In genomic region chr11:118853693-118854092, GRCh38 we compare ENCODE assay signal across 32 cellular contexts. TPM values are rescaled to one million over a fixed set of nuclear protein-coding genes. Genes with fewer than 3 reads are reported as not detected.
"Had no signal": no experiment of that assay in that cellular context is flagged by ENCODE, and none has a peak within 500 bp of the region (broad histone marks: within the 10 kb centered on the region; RNA-seq: fewer than 3 reads in every experiment).

No MANE protein-coding gene starts in this region.

- H3K9me3 Mint-ChIP-seq: activated CD4-positive, alpha-beta memory T cell treated with anti-CD3 and anti-CD28 coated beads for 36 hours; activated CD4-positive, alpha-beta T cell treated with anti-CD3 and anti-CD28 coated beads, Interleukin-2, amount 10 ng/mL, durations not matched to agents 24 days and 14 days; activated naive CD4-positive, alpha-beta T cell treated with anti-CD3 and anti-CD28 coated beads for 36 hours; activated naive CD4-positive, alpha-beta T cell treated with anti-CD3 and anti-CD28 coated beads, Interleukin-2, amount 50 U/mL, for 72 hours; activated naive CD8-positive, alpha-beta T cell treated with anti-CD3 and anti-CD28 coated beads, Interleukin-2, amount 10 ng/mL, durations not matched to agents 7 days and 5 days; activated T-cell treated with anti-CD3 and anti-CD28 coated beads, Interleukin-2, amount 50 U/mL, for 4 hours; activated T-helper 17 cell treated with anti-CD3 and anti-CD28 coated beads, Interleukin-2, amount 50 U/mL, for 72 hours had no signal

- H3K27ac Mint-ChIP-seq: activated CD4-positive, alpha-beta memory T cell treated with anti-CD3 and anti-CD28 coated beads for 36 hours; activated CD4-positive, alpha-beta T cell treated with anti-CD3 and anti-CD28 coated beads for 36 hours; activated CD4-positive, alpha-beta T cell treated with anti-CD3 and anti-CD28 coated beads, Interleukin-2, amount 10 ng/mL, durations not matched to agents 24 days and 14 days; activated naive CD4-positive, alpha-beta T cell treated with anti-CD3 and anti-CD28 coated beads for 36 hours; activated naive CD4-positive, alpha-beta T cell treated with anti-CD3 and anti-CD28 coated beads, Interleukin-2, amount 50 U/mL, for 72 hours; activated naive CD8-positive, alpha-beta T cell treated with anti-CD3 and anti-CD28 coated beads, Interleukin-2, amount 10 ng/mL, durations not matched to agents 7 days and 5 days; activated T-helper 17 cell treated with anti-CD3 and anti-CD28 coated beads, Interleukin-2, amount 50 U/mL, for 72 hours; brain had no signal

- H3K27me3 ChIP-seq: ascending aorta, breast epithelium, cardiac muscle cell, colonic mucosa, esophagus squamous epithelium, gastroesophageal sphincter had no signal

- DNase-seq: activated CD4-positive, alpha-beta memory T cell treated with anti-CD3 and anti-CD28 coated beads for 36 hours; activated CD4-positive, alpha-beta T cell treated with anti-CD3 and anti-CD28 coated beads for 36 hours; activated CD4-positive, alpha-beta T cell treated with anti-CD3 and anti-CD28 coated beads, Interleukin-2, amount 10 ng/mL, durations not matched to agents 24 days and 14 days; activated CD4-positive, CD25-positive, alpha-beta regulatory T cell; activated CD4-positive, CD25-positive, alpha-beta regulatory T cell treated with anti-CD3 and anti-CD28 coated beads, Interleukin-2, amount 50 U/mL, for 72 hours; activated CD8-positive, alpha-beta memory T cell treated with anti-CD3 and anti-CD28 coated beads, Interleukin-2, amount 50 U/mL, for 48 hours; activated effector memory CD4-positive, alpha-beta T cell treated with Interleukin-2 at 50 U/mL for 16 hours; activated gamma-delta T cell treated with Interleukin-2 at 50 U/mL for 16 hours; activated naive CD4-positive, alpha-beta T cell treated with anti-CD3 and anti-CD28 coated beads for 36 hours; activated naive CD8-positive, alpha-beta T cell treated with anti-CD3 and anti-CD28 coated beads, Interleukin-2, amount 10 ng/mL, durations not matched to agents 7 days and 5 days; activated T-cell treated with anti-CD3 and anti-CD28 coated beads for 4 hours; activated T-cell treated with anti-CD3 and anti-CD28 coated beads, Interleukin-2, amount 50 U/mL, for 4 hours; central memory CD4-positive, alpha-beta T cell; cerebellar nuclear complex; colonic mucosa; effector CD8-positive, alpha-beta T cell; esophagus squamous epithelium; foreskin melanocyte; T-helper 2 cell had no signal

- H3K4me1 Mint-ChIP-seq: activated T-helper 17 cell treated with anti-CD3 and anti-CD28 coated beads, Interleukin-2, amount 50 U/mL, for 72 hours; brain had no signal

- H3K4me3 ChIP-seq: ascending aorta, breast epithelium, cardiac muscle cell, colonic mucosa, esophagus squamous epithelium, gastroesophageal sphincter had no signal

- H3K9me3 ChIP-seq: ascending aorta, breast epithelium, colonic mucosa, esophagus squamous epithelium, gastroesophageal sphincter had no signal

- H3K36me3 ChIP-seq: ascending aorta, breast epithelium, cardiac muscle cell, colonic mucosa, esophagus squamous epithelium, gastroesophageal sphincter had no signal

- H3K36me3 Mint-ChIP-seq: activated CD4-positive, alpha-beta memory T cell treated with anti-CD3 and anti-CD28 coated beads for 36 hours; activated naive CD8-positive, alpha-beta T cell treated with anti-CD3 and anti-CD28 coated beads, Interleukin-2, amount 10 ng/mL, durations not matched to agents 7 days and 5 days; brain had no signal

- H3K27ac ChIP-seq: ascending aorta, breast epithelium, cardiac muscle cell, colonic mucosa, epithelial cell of prostate, esophagus squamous epithelium, gastroesophageal sphincter had no signal

- H3K4me3 Mint-ChIP-seq: activated CD4-positive, alpha-beta memory T cell treated with anti-CD3 and anti-CD28 coated beads for 36 hours; activated CD4-positive, alpha-beta T cell treated with anti-CD3 and anti-CD28 coated beads for 36 hours; activated CD4-positive, alpha-beta T cell treated with anti-CD3 and anti-CD28 coated beads, Interleukin-2, amount 10 ng/mL, durations not matched to agents 24 days and 14 days; activated naive CD4-positive, alpha-beta T cell treated with anti-CD3 and anti-CD28 coated beads for 36 hours; activated naive CD8-positive, alpha-beta T cell treated with anti-CD3 and anti-CD28 coated beads, Interleukin-2, amount 10 ng/mL, durations not matched to agents 7 days and 5 days; activated T-cell treated with anti-CD3 and anti-CD28 coated beads, Interleukin-2, amount 50 U/mL, for 4 hours; activated T-helper 17 cell treated with anti-CD3 and anti-CD28 coated beads, Interleukin-2, amount 50 U/mL, for 72 hours; brain had no signal

- H3K4me1 ChIP-seq: ascending aorta, breast epithelium, colonic mucosa, gastroesophageal sphincter had no signal

- H3K27me3 Mint-ChIP-seq: activated CD4-positive, alpha-beta memory T cell treated with anti-CD3 and anti-CD28 coated beads for 36 hours; activated CD4-positive, alpha-beta T cell treated with anti-CD3 and anti-CD28 coated beads for 36 hours; activated CD4-positive, alpha-beta T cell treated with anti-CD3 and anti-CD28 coated beads, Interleukin-2, amount 10 ng/mL, durations not matched to agents 24 days and 14 days; activated naive CD8-positive, alpha-beta T cell treated with anti-CD3 and anti-CD28 coated beads, Interleukin-2, amount 10 ng/mL, durations not matched to agents 7 days and 5 days; activated T-helper 17 cell treated with anti-CD3 and anti-CD28 coated beads, Interleukin-2, amount 50 U/mL, for 72 hours had no signal

RNA-seq across cellular contexts. Expression of gene CXCR5, which starts 30.0 kb away (rescaled TPM):
- total RNA-seq: ascending aorta, breast epithelium, cardiac muscle cell, dermis microvascular lymphatic vessel endothelial cell, endothelial cell of umbilical vein, fibroblast of lung, fibroblast of villous mesenchyme, glomerular endothelial cell had no signal
- polyA plus RNA-seq: cardiac muscle cell, endothelial cell of umbilical vein, fibroblast of lung had no signal
